In genomic region chr20:38165966-38166706, GRCh38 we compare ENCODE assay signal across 16 cellular contexts. TPM values are rescaled to one million over a fixed set of nuclear protein-coding genes. Genes with fewer than 3 reads are reported as not detected.
DNase-seq lines count a peak whose midpoint lies in the region; ATAC-seq and TF ChIP-seq lines count a peak whose summit lies in the region.
"Had no signal": no experiment of that assay in that cellular context is flagged by ENCODE, and none has a peak within 500 bp of the region (broad histone marks: within the 10 kb centered on the region; RNA-seq: fewer than 3 reads in every experiment).

No MANE protein-coding gene starts in this region.

- intact Hi-C loops in Right ventricle myocardium inferior (cut with DNase I) = loop anchor here (1.0 to 2.0 kb wide), 3 partner anchors 56 to 109 kb away; no protein-coding TSS in a partner anchor
- intact Hi-C loops in vagina (cut with DNase I) = loop anchor here (5.0 kb wide), 2 partner anchors 51 to 94 kb away; no protein-coding TSS in a partner anchor
- intact Hi-C loops in sciatic nerve (cut with DNase I) = no loop called here

- H3K27me3 Mint-ChIP-seq in endodermal cell (ENCODE audit: insufficient read depth) = peaks cover 10% of the 10 kb centered on the region
- peaks cover 19% of the 10 kb centered on the region for H3K27me3 Mint-ChIP-seq in nephron progenitor cell (ENCODE audit: low read depth, poor library complexity)

- TF ChIP-seq CTCF in right atrium auricular region (IDR thresholded peaks at IDR 0.05) = no peak
- no peak for TF ChIP-seq CTCF in endodermal cell (conservative IDR thresholded peaks at IDR 0.05)
- TF ChIP-seq CTCF in nephron progenitor cell (IDR thresholded peaks at IDR 0.05) = no peak
- TF ChIP-seq CTCF in vagina (IDR thresholded peaks at IDR 0.05) = no peak

- DNase-seq in right atrium auricular region (ENCODE audit: low spot score) = no peak
- no peak for DNase-seq in Right ventricle myocardium inferior (ENCODE audit: missing footprints)
- no peak for DNase-seq in endodermal cell
- no peak for DNase-seq in nephron progenitor cell
- no peak for DNase-seq in vagina (ENCODE audit: extremely low spot score in 2 of 2)
- DNase-seq in sciatic nerve (ENCODE audit: low spot score) = no peak
- DNase-seq: ACHN; activated T-cell treated with anti-CD3 and anti-CD28 coated beads, Interleukin-2, amount 50 U/mL, for 4 hours; effector CD8-positive, alpha-beta T cell; NCI-H446 treated with DMSO at 0.1 percent for 48 hours had no signal

- H3K36me3 ChIP-seq in right atrium auricular region = peaks cover 8% of the 10 kb centered on the region
- no peaks in the 10 kb centered on the region for H3K36me3 ChIP-seq in endodermal cell (ENCODE audit: control insufficient read depth, insufficient read depth, low read length)
- H3K36me3 ChIP-seq in vagina = no peaks in the 10 kb centered on the region
- H3K36me3 ChIP-seq: adrenal gland had no signal

- H3K9me3 ChIP-seq in right atrium auricular region (no peaks in the 10 kb centered on the region), endodermal cell (ENCODE audit: control insufficient read depth, low read length) (no peaks in the 10 kb centered on the region), vagina (no peaks in the 10 kb centered on the region)
- H3K9me3 ChIP-seq: adrenal gland, testis had no signal

- H3K9me3 Mint-ChIP-seq in endodermal cell = no peaks in the 10 kb centered on the region
- H3K9me3 Mint-ChIP-seq in nephron progenitor cell = no peaks in the 10 kb centered on the region
- H3K9me3 Mint-ChIP-seq: activated T-cell treated with anti-CD3 and anti-CD28 coated beads, Interleukin-2, amount 50 U/mL, for 4 hours had no signal

- H3K36me3 Mint-ChIP-seq in endodermal cell (ENCODE audit: low read depth) = no peaks in the 10 kb centered on the region
- no peaks in the 10 kb centered on the region for H3K36me3 Mint-ChIP-seq in nephron progenitor cell (ENCODE audit: low read depth)

- H3K4me3 Mint-ChIP-seq in endodermal cell (peak overlapping the region; percentile 44), nephron progenitor cell (peak overlapping the region; percentile 66)
- H3K4me3 Mint-ChIP-seq: activated CD4-positive, alpha-beta T cell treated with anti-CD3 and anti-CD28 coated beads for 36 hours had no signal

- H3K27me3 ChIP-seq in right atrium auricular region = no peaks in the 10 kb centered on the region
- peaks cover 5% of the 10 kb centered on the region for H3K27me3 ChIP-seq in endodermal cell (ENCODE audit: control insufficient read depth, insufficient read depth, low read length, poor library complexity, severe bottlenecking)
- no peaks in the 10 kb centered on the region for H3K27me3 ChIP-seq in vagina
- H3K27me3 ChIP-seq: adrenal gland, testis had no signal

- no peak overlapping the region for H3K4me3 ChIP-seq in right atrium auricular region
- no peak overlapping the region for H3K4me3 ChIP-seq in endodermal cell (ENCODE audit: low read length)
- H3K4me3 ChIP-seq in vagina = no peak overlapping the region

- no peak for TF ChIP-seq POLR2A in vagina (IDR thresholded peaks at IDR 0.05)

- H3K4me1 ChIP-seq in right atrium auricular region = peaks cover 0 to 69% of the 10 kb centered on the region in 2 donors
- H3K4me1 ChIP-seq in endodermal cell (ENCODE audit: control insufficient read depth, insufficient read depth, low read length) = no peaks in the 10 kb centered on the region
- H3K4me1 ChIP-seq in vagina = peaks cover 64% of the 10 kb centered on the region

- H3K4me1 Mint-ChIP-seq in endodermal cell (no peaks in the 10 kb centered on the region), nephron progenitor cell (peaks cover 22% of the 10 kb centered on the region)

- no peak overlapping the region for H3K27ac Mint-ChIP-seq in endodermal cell
- no peak overlapping the region for H3K27ac Mint-ChIP-seq in nephron progenitor cell
- H3K27ac Mint-ChIP-seq: activated CD4-positive, alpha-beta T cell treated with anti-CD3 and anti-CD28 coated beads for 36 hours had no signal

- H3K27ac ChIP-seq in right atrium auricular region = peak overlapping the region; percentile 18 to 96
- no peak overlapping the region for H3K27ac ChIP-seq in endodermal cell (ENCODE audit: low read depth, low read length)
- peak overlapping the region; percentile 78 for H3K27ac ChIP-seq in vagina
- H3K27ac ChIP-seq: GM23248 had no signal

- 92 to 94% methylated on average over 9 to 11 of the region's 11 CpGs for WGBS in endodermal cell (ENCODE audit: insufficient coverage in 1 of 2, insufficient read length in 1 of 2), 2 experiments

- H3K9ac ChIP-seq in endodermal cell (ENCODE audit: extremely low read depth, low read length, poor library complexity, severe bottlenecking) = no peak overlapping the region
- H3K9ac ChIP-seq: GM23248 had no signal

- no peak for ATAC-seq in Right ventricle myocardium inferior
- no peak for ATAC-seq in HG02763 (IDR thresholded peaks at IDR 0.05; ENCODE audit: unreplicated experiment)
- no peak for ATAC-seq in sciatic nerve
- no peak for ATAC-seq in GM19452 (IDR thresholded peaks at IDR 0.05; ENCODE audit: unreplicated experiment)

RNA-seq across cellular contexts. Expression of gene TGM2, which starts 1.1 kb away (rescaled TPM):
- 1,000 to 10,000 TPM in 1 of 2 donors, 100 to 1,000 TPM in 1; 680 to 1,303 TPM for total RNA-seq in right atrium auricular region
- total RNA-seq in Right ventricle myocardium inferior = 581 TPM
- total RNA-seq in endodermal cell = under 1 TPM; 0.27 to 0.37 TPM
- polyA plus RNA-seq in endodermal cell (2013, experiment 1 of 2) = 3.4 TPM
- 2.1 TPM for polyA plus RNA-seq in endodermal cell (2013, experiment 2 of 2)
- 92.8 TPM for total RNA-seq in vagina
- total RNA-seq in sciatic nerve = 70.3 TPM

Comparison
In these comparisons a context has a peak if more than half of its experiments do, and no peak if none do; other contexts are left out.
1. RNA of gene TGM2, which starts 1.1 kb away (total RNA-seq): 680 to 1,303 TPM in right atrium auricular region, 581 TPM in Right ventricle myocardium inferior (single experiment), 92.8 TPM in vagina (single experiment) and 70.3 TPM in sciatic nerve (single experiment); 0.27 to 0.37 TPM in endodermal cell; every median in the first group is over 10 times any median in the second.